In genomic region chr20:10367921-10368701, GRCh38 we compare ENCODE assay signal across 1 cellular context.
TF ChIP-seq lines count a peak whose summit lies in the region.

No MANE protein-coding gene starts in this region.

TF ChIP-seq in HepG2, 621 proteins besides CTCF, POLR2A, EP300 and RAD21 (continued from another document and continues in another):
- no peak for TF ChIP-seq CEBPZ (IDR thresholded peaks at IDR 0.05; ENCODE audit: low read length)
- TF ChIP-seq CERS6 (CRISPR knock-in tag; IDR thresholded peaks at IDR 0.05), result no peak
- TF ChIP-seq ZNF646 (CRISPR knock-in tag; IDR thresholded peaks at IDR 0.05), result no peak
- TF ChIP-seq NCOR1 (IDR thresholded peaks at IDR 0.05; ENCODE audit: borderline replicate concordance, low read length), result peak; percentile 99
- TF ChIP-seq ZSCAN25 (CRISPR knock-in tag; IDR thresholded peaks at IDR 0.05), result no peak
- TF ChIP-seq GABPB1 (CRISPR knock-in tag; IDR thresholded peaks at IDR 0.05), result no peak
- peak; percentile 23; the same call in 1 of the 2 replicates for TF ChIP-seq ZNF441 (CRISPR knock-in tag; IDR thresholded peaks at IDR 0.05; ENCODE audit: borderline replicate concordance)
- TF ChIP-seq FOXA1 (IDR thresholded peaks at IDR 0.05), result no peak
- TF ChIP-seq FOXA1 (CRISPR knock-in tag; IDR thresholded peaks at IDR 0.05), result peak; percentile 69
- no peak for TF ChIP-seq MAF1 (CRISPR knock-in tag; IDR thresholded peaks at IDR 0.05; ENCODE audit: borderline replicate concordance)
- TF ChIP-seq ZFY (CRISPR knock-in tag; IDR thresholded peaks at IDR 0.05), result no peak
- TF ChIP-seq SMARCE1 (IDR thresholded peaks at IDR 0.05; ENCODE audit: borderline replicate concordance), result no peak
- TF ChIP-seq ZNF577 (CRISPR knock-in tag; IDR thresholded peaks at IDR 0.05; ENCODE audit: borderline replicate concordance, low read depth), result no peak
- peak; percentile 31; the same call in 1 of the 2 replicates for TF ChIP-seq ZFP91 (CRISPR knock-in tag; IDR thresholded peaks at IDR 0.05; ENCODE audit: borderline replicate concordance)
- TF ChIP-seq MXI1 (IDR thresholded peaks at IDR 0.05; ENCODE audit: borderline replicate concordance, low read depth, low read length), result no peak
- TF ChIP-seq ZNF800 (CRISPR knock-in tag; IDR thresholded peaks at IDR 0.05), result no peak; the same call in 1 of the 2 replicates
- peak; percentile 83; the same call in 1 of the 2 replicates for TF ChIP-seq FOXC1 (CRISPR knock-in tag; IDR thresholded peaks at IDR 0.05; ENCODE audit: borderline replicate concordance)
- TF ChIP-seq SMARCC2 (IDR thresholded peaks at IDR 0.05), result peak; percentile 34; the same call in 1 of the 2 replicates
- TF ChIP-seq RARA (CRISPR knock-in tag; IDR thresholded peaks at IDR 0.05), result peak; percentile 95
- no peak for TF ChIP-seq ZNF766 (CRISPR knock-in tag; IDR thresholded peaks at IDR 0.05; ENCODE audit: borderline replicate concordance)
- no peak for TF ChIP-seq SP140L (CRISPR knock-in tag; IDR thresholded peaks at IDR 0.05; ENCODE audit: borderline replicate concordance)
- TF ChIP-seq TMF1 (CRISPR knock-in tag; IDR thresholded peaks at IDR 0.05; ENCODE audit: low read depth), result no peak
- peak; percentile 39; the same call in 1 of the 2 replicates for TF ChIP-seq HOXD1 (CRISPR knock-in tag; IDR thresholded peaks at IDR 0.05)
- no peak for TF ChIP-seq NFE2 (CRISPR knock-in tag; IDR thresholded peaks at IDR 0.05)
- TF ChIP-seq ZNF660 (CRISPR knock-in tag; IDR thresholded peaks at IDR 0.05; ENCODE audit: borderline replicate concordance, low read depth), result no peak
- no peak for TF ChIP-seq ZBTB33 (CRISPR knock-in tag; IDR thresholded peaks at IDR 0.05)
- TF ChIP-seq ZNF513 (CRISPR knock-in tag; conservative IDR thresholded peaks at IDR 0.05), result no peak
- no peak for TF ChIP-seq ZZZ3 (CRISPR knock-in tag; IDR thresholded peaks at IDR 0.05; ENCODE audit: borderline replicate concordance)
- TF ChIP-seq ZNF362 (CRISPR knock-in tag; IDR thresholded peaks at IDR 0.05; ENCODE audit: borderline replicate concordance), result no peak
- peak; percentile 78 for TF ChIP-seq MED8 (CRISPR knock-in tag; IDR thresholded peaks at IDR 0.05; ENCODE audit: insufficient replicate concordance)
- peak; percentile 84 for TF ChIP-seq RCOR2 (CRISPR knock-in tag; IDR thresholded peaks at IDR 0.05)
- TF ChIP-seq MLLT10 (CRISPR knock-in tag; IDR thresholded peaks at IDR 0.05), result no peak
- TF ChIP-seq SALL2 (CRISPR knock-in tag; IDR thresholded peaks at IDR 0.05), result 0 out of 2 replicates have a peak, but pooled peaks have one; percentile 30
- peak; percentile 78 for TF ChIP-seq ESRRA (CRISPR knock-in tag; IDR thresholded peaks at IDR 0.05; ENCODE audit: low read depth)
- no peak for TF ChIP-seq TFDP1 (CRISPR knock-in tag; IDR thresholded peaks at IDR 0.05; ENCODE audit: borderline replicate concordance)
- no peak for TF ChIP-seq ZNF512 (CRISPR knock-in tag; IDR thresholded peaks at IDR 0.05)
- no peak for TF ChIP-seq CHCHD3 (CRISPR knock-in tag; IDR thresholded peaks at IDR 0.05)
